10 cellular contexts compared by ENCODE assay signal in genomic region chr16:27321013-27321960, GRCh38. TPM values are rescaled to one million over a fixed set of nuclear protein-coding genes. Genes with fewer than 3 reads are reported as not detected.
A peak's percentile ranks its signal among the peaks of the same experiment; 100 is the strongest.
DNase-seq lines count a peak whose midpoint lies in the region; ATAC-seq and TF ChIP-seq lines count a peak whose summit lies in the region.
"Had no signal": no experiment of that assay in that cellular context is flagged by ENCODE, and none has a peak within 500 bp of the region (broad histone marks: within the 10 kb centered on the region; RNA-seq: fewer than 3 reads in every experiment).

No MANE protein-coding gene starts in this region.

- no peak for TF ChIP-seq CTCF in CD4-positive, alpha-beta T cell (IDR thresholded peaks at IDR 0.05)
- TF ChIP-seq CTCF in OCI-LY7 (conservative IDR thresholded peaks at IDR 0.05; ENCODE audit: low read length) (no peak), osteoblast (IDR thresholded peaks at IDR 0.05; ENCODE audit: extremely low read depth, low read depth, low read length) (no peak), psoas muscle (IDR thresholded peaks at IDR 0.05) (no peak)

- WGBS in psoas muscle, 3 donors, result 88 to 90% (median 89%) methylated on average over 7 of the region's 7 CpGs

- H3K79me2 ChIP-seq in OCI-LY7 (ENCODE audit: insufficient read depth, low read depth, low read length) (peaks cover 31% of the 10 kb centered on the region), osteoblast (ENCODE audit: insufficient read depth, low read length) (peaks cover 99% of the 10 kb centered on the region)

- peaks cover 31% of the 10 kb centered on the region for H3K4me1 ChIP-seq in OCI-LY7 (ENCODE audit: insufficient read depth, low read length, poor library complexity, severe bottlenecking)
- H3K4me1 ChIP-seq in osteoblast (ENCODE audit: insufficient read depth, low read length), result peaks cover 24% of the 10 kb centered on the region
- H3K4me1 ChIP-seq in psoas muscle, result no peaks in the 10 kb centered on the region

- no peaks in the 10 kb centered on the region for H3K27me3 Mint-ChIP-seq in CD4-positive, alpha-beta T cell
- no peaks in the 10 kb centered on the region for H3K27me3 Mint-ChIP-seq in dendritic cell treated with granulocyte-macrophage colony-stimulating factor and Interleukin-4, amounts not matched to agents 40 ng/mL and 50 ng/mL, for 4 days

- CTCF ChIA-PET in CD4-positive, alpha-beta T cell (lab: Charles Lee), result interaction anchor here (0.6 to 8.5 kb wide), 6 partner anchors 46 to 175 kb away, joined by 3 to 75 read pairs (median 7); no protein-coding TSS in a partner anchor
- CTCF ChIA-PET in OCI-LY7 (lab: Charles Lee; ENCODE audit: unreplicated experiment), result interaction anchor here (1.4 kb wide), 1 partner anchor 34 kb away, joined by 3 read pairs; no protein-coding TSS in a partner anchor

- H3K4me3 Mint-ChIP-seq in CD4-positive, alpha-beta T cell, result peak overlapping the region; percentile 40
- peak overlapping the region; percentile 6 for H3K4me3 Mint-ChIP-seq in dendritic cell treated with granulocyte-macrophage colony-stimulating factor and Interleukin-4, amounts not matched to agents 40 ng/mL and 50 ng/mL, for 4 days
- H3K4me3 Mint-ChIP-seq: immature natural killer cell had no signal

- no peaks in the 10 kb centered on the region for H3K9me3 Mint-ChIP-seq in CD4-positive, alpha-beta T cell
- no peaks in the 10 kb centered on the region for H3K9me3 Mint-ChIP-seq in dendritic cell treated with granulocyte-macrophage colony-stimulating factor and Interleukin-4, amounts not matched to agents 40 ng/mL and 50 ng/mL, for 4 days
- H3K9me3 Mint-ChIP-seq: immature natural killer cell had no signal

- H3K4me3 ChIP-seq in OCI-LY7 (ENCODE audit: low read depth, low read length, poor library complexity, severe bottlenecking) (no peak overlapping the region), osteoblast (ENCODE audit: insufficient read depth, low read length) (no peak overlapping the region), psoas muscle (no peak overlapping the region)

- peak overlapping the region; percentile 86 for H3K27ac Mint-ChIP-seq in CD4-positive, alpha-beta T cell
- peak overlapping the region; percentile 91 for H3K27ac Mint-ChIP-seq in dendritic cell treated with granulocyte-macrophage colony-stimulating factor and Interleukin-4, amounts not matched to agents 40 ng/mL and 50 ng/mL, for 4 days

- TSS peak; percentile 29 for BruUV-seq in OCI-LY7 (replicated peaks; lab: Mats Ljungman, UMichigan)

- no peaks in the 10 kb centered on the region for H3K27me3 ChIP-seq in CD4-positive, alpha-beta T cell (ENCODE audit: control insufficient read depth, insufficient read depth, low read length)
- H3K27me3 ChIP-seq in osteoblast (ENCODE audit: insufficient read depth, low read length) (no peaks in the 10 kb centered on the region), psoas muscle (ENCODE audit: insufficient read depth in 3 of 3, low read length in 2 of 3) (peaks cover 0 to 7% (median 7%) of the 10 kb centered on the region in 3 donors)

- H3K9me3 ChIP-seq in CD4-positive, alpha-beta T cell (ENCODE audit: control insufficient read depth, low read length), result no peaks in the 10 kb centered on the region
- H3K9me3 ChIP-seq in OCI-LY7 (ENCODE audit: low read length) (no peaks in the 10 kb centered on the region), osteoblast (ENCODE audit: low read depth, low read length) (no peaks in the 10 kb centered on the region), psoas muscle (no peaks in the 10 kb centered on the region)

- no peak for ATAC-seq in CD4-positive, alpha-beta T cell (ENCODE audit: poor library complexity)
- no peak for ATAC-seq in psoas muscle

- DNase-seq in CD4-positive, alpha-beta T cell, result no peak
- DNase-seq in OCI-LY7 (ENCODE audit: low spot score), result no peak
- DNase-seq in osteoblast (ENCODE audit: insufficient read length, low spot score, missing footprints), result peak; percentile 84
- no peak for DNase-seq in retina
- no peak for DNase-seq in psoas muscle
- DNase-seq in NK-92 treated with Interleukin-12 subunit alpha and Interleukin-12 subunit beta, amount 100 ng/mL, for 24 hours (lab: John Stamatoyannopoulos, UW), result no peak
- DNase-seq in cerebellum (ENCODE audit: low spot score), result no peak
- DNase-seq: EL, immature natural killer cell had no signal

- POLR2A ChIA-PET in CD4-positive, alpha-beta T cell (lab: Charles Lee), result interaction anchor here (1.1 to 1.5 kb wide), 3 partner anchors 10 to 86 kb away, joined by 3 to 7 read pairs (median 3); no protein-coding TSS in a partner anchor
- POLR2A ChIA-PET in OCI-LY7 (lab: Charles Lee), result no interaction called here

- H4K20me1 ChIP-seq in OCI-LY7 (ENCODE audit: insufficient read depth, low read length), result peaks cover 4% of the 10 kb centered on the region; the same call in 1 of the 2 replicates
- H4K20me1 ChIP-seq in osteoblast (ENCODE audit: insufficient read depth, low read length), result peaks cover 3% of the 10 kb centered on the region

- no peak overlapping the region for H3K4me2 ChIP-seq in OCI-LY7 (ENCODE audit: low read length)
- H3K4me2 ChIP-seq in osteoblast (ENCODE audit: insufficient read depth, low read length), result no peak overlapping the region

- H3K36me3 Mint-ChIP-seq in CD4-positive, alpha-beta T cell (ENCODE audit: low read depth), result peaks cover 49% of the 10 kb centered on the region
- peaks cover 79% of the 10 kb centered on the region for H3K36me3 Mint-ChIP-seq in dendritic cell treated with granulocyte-macrophage colony-stimulating factor and Interleukin-4, amounts not matched to agents 40 ng/mL and 50 ng/mL, for 4 days (ENCODE audit: low read depth)
- H3K36me3 Mint-ChIP-seq: immature natural killer cell had no signal

- no peak overlapping the region for H3K27ac ChIP-seq in CD4-positive, alpha-beta T cell (ENCODE audit: low read depth, low read length)
- H3K27ac ChIP-seq in OCI-LY7 (ENCODE audit: low read depth, low read length, poor library complexity, severe bottlenecking) (no peak overlapping the region), osteoblast (ENCODE audit: low read depth, low read length) (peak overlapping the region; percentile 76), psoas muscle (no peak overlapping the region)

- H2AFZ ChIP-seq in OCI-LY7 (ENCODE audit: low read length) (no peak overlapping the region), osteoblast (ENCODE audit: low read length) (no peak overlapping the region)

- no peaks in the 10 kb centered on the region for H3K9me2 ChIP-seq in OCI-LY7 (ENCODE audit: insufficient read depth, low read length)

- H3K36me3 ChIP-seq in OCI-LY7 (ENCODE audit: insufficient read depth, low read length), result no peaks in the 10 kb centered on the region; the same call in 1 of the 2 replicates
- peaks cover 19% of the 10 kb centered on the region for H3K36me3 ChIP-seq in osteoblast (ENCODE audit: insufficient read depth, low read length)
- H3K36me3 ChIP-seq in psoas muscle (ENCODE audit: insufficient read depth in 1 of 2, low read depth in 1 of 2), result no peaks in the 10 kb centered on the region

- intact Hi-C loops in CD4-positive, alpha-beta T cell (cut with DNase I, micrococcal nuclease), result loop anchor here in 1 of 2 experiments (5.0 kb wide), 1 partner anchor 36 kb away; no protein-coding TSS in a partner anchor
- intact Hi-C loops in OCI-LY7 (cut with micrococcal nuclease; ENCODE audit: unreplicated experiment), result no loop called here
- intact Hi-C loops in dendritic cell treated with granulocyte-macrophage colony-stimulating factor and Interleukin-4, amounts not matched to agents 40 ng/mL and 50 ng/mL, for 4 days (cut with micrococcal nuclease), result no loop called here
- intact Hi-C loops in psoas muscle (cut with DNase I), result no loop called here

- peaks cover 94% of the 10 kb centered on the region for H3K4me1 Mint-ChIP-seq in CD4-positive, alpha-beta T cell (ENCODE audit: low read depth)
- H3K4me1 Mint-ChIP-seq in dendritic cell treated with granulocyte-macrophage colony-stimulating factor and Interleukin-4, amounts not matched to agents 40 ng/mL and 50 ng/mL, for 4 days (ENCODE audit: low read depth), result peaks cover 93% of the 10 kb centered on the region

RNA-seq across cellular contexts. Expression of gene IL4R, which starts 7.5 kb away (rescaled TPM):
- total RNA-seq in CD4-positive, alpha-beta T cell, result 100 to 1,000 TPM; 145 to 147 TPM
- total RNA-seq in OCI-LY7 (2014; rRNA removed; shearing (Covaris generic)), result 33.0 and 82.8 TPM in 2 replicates
- 73.1 and 101 TPM in 2 replicates for total RNA-seq in OCI-LY7 (2022)
- total RNA-seq in osteoblast, result 28.0 and 32.9 TPM in 2 replicates
- 1 to 10 TPM; 5.8 to 9.6 (median 8.1) TPM for total RNA-seq in psoas muscle
- polyA plus RNA-seq in psoas muscle, result 1 to 10 TPM; 2.1 to 6.5 (median 4.5) TPM
- total RNA-seq in cerebellum, result 3.6 TPM

RNA-seq across cellular contexts. Expression of gene NSMCE1, which starts 52.7 kb away (rescaled TPM):
- total RNA-seq in CD4-positive, alpha-beta T cell, result 10 to 100 TPM; 31.9 to 33.9 TPM
- total RNA-seq in OCI-LY7 (2014; rRNA removed; shearing (Covaris generic)), result 51.1 and 52.1 TPM in 2 replicates
- total RNA-seq in OCI-LY7 (2022) (84.0 and 89.4 TPM in 2 replicates), osteoblast (57.9 and 71.3 TPM in 2 replicates), psoas muscle (10 to 100 TPM; 18.9 to 51.8 (median 28.8) TPM), cerebellum (27.0 TPM)
- polyA plus RNA-seq in psoas muscle, result 10 to 100 TPM; 26.0 to 31.7 (median 28.4) TPM
